7 cellular contexts compared by ENCODE assay signal in the genomic region with DNA sequence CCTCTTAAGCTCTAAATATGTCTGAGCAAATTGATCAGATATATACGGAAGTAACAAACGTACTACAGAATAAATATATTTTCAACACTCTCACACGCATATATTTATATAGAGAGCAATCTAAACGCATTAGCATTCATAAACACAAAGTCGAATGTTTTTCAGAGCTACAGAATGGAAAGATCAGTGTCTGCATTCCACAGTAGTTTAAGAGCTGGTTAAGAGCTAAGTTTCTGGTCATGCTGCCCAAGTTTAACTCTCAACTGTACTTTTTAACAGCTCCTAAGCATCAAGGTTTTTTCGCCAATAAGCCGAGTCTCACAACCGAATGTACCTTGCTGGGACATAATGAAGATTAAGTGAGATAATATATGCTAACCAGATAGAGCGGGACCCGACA.
"Had no signal": no experiment of that assay in that cellular context is flagged by ENCODE, and none has a peak within 500 bp of the region (broad histone marks: within the 10 kb centered on the region; RNA-seq: fewer than 3 reads in every experiment).

No MANE protein-coding gene starts in this region.

- H3K27ac ChIP-seq: HL-60 had no signal

- H3K4me3 Mint-ChIP-seq: HFFc6, IgD-negative memory B cell had no signal

- H3K9me3 ChIP-seq: HAP-1 had no signal

- DNase-seq: GOT3, H7, HFFc6 had no signal

- H3K4me1 Mint-ChIP-seq: IgD-negative memory B cell had no signal

- H3K9me3 Mint-ChIP-seq: HFFc6 had no signal

- ATAC-seq: HCT116 had no signal

- H3K27ac Mint-ChIP-seq: IgD-negative memory B cell had no signal

- H3K4me1 ChIP-seq: HAP-1 had no signal

- H3K4me3 ChIP-seq: HAP-1 had no signal

- H3K36me3 ChIP-seq: HAP-1 had no signal

- H3K27me3 Mint-ChIP-seq: IgD-negative memory B cell had no signal
